Comparison of ENCODE assay signal across 1 cellular context in genomic region chr3:43583481-43583880, GRCh38.
TF ChIP-seq lines count a peak whose summit lies in the region.

No MANE protein-coding gene starts in this region.

TF ChIP-seq in H1, 55 proteins besides CTCF, POLR2A, EP300 and RAD21:
- TF ChIP-seq ATF2 (IDR thresholded peaks at IDR 0.05; ENCODE audit: low read length) (no peak), CTBP2 (IDR thresholded peaks at IDR 0.05; ENCODE audit: borderline replicate concordance, insufficient read depth, insufficient read length, low read length) (no peak), CBX5 (IDR thresholded peaks at IDR 0.05; ENCODE audit: low read depth, low read length) (no peak), SRF (IDR thresholded peaks at IDR 0.05; ENCODE audit: low read depth, low read length) (no peak), MAX (IDR thresholded peaks at IDR 0.05) (no peak), JUND (IDR thresholded peaks at IDR 0.05; ENCODE audit: low read length) (no peak), TEAD4 (IDR thresholded peaks at IDR 0.05; ENCODE audit: low read depth, low read length) (no peak), CREB1 (IDR thresholded peaks at IDR 0.05) (no peak)
